Comparison of ENCODE assay signal across 8 cellular contexts in the genomic region with DNA sequence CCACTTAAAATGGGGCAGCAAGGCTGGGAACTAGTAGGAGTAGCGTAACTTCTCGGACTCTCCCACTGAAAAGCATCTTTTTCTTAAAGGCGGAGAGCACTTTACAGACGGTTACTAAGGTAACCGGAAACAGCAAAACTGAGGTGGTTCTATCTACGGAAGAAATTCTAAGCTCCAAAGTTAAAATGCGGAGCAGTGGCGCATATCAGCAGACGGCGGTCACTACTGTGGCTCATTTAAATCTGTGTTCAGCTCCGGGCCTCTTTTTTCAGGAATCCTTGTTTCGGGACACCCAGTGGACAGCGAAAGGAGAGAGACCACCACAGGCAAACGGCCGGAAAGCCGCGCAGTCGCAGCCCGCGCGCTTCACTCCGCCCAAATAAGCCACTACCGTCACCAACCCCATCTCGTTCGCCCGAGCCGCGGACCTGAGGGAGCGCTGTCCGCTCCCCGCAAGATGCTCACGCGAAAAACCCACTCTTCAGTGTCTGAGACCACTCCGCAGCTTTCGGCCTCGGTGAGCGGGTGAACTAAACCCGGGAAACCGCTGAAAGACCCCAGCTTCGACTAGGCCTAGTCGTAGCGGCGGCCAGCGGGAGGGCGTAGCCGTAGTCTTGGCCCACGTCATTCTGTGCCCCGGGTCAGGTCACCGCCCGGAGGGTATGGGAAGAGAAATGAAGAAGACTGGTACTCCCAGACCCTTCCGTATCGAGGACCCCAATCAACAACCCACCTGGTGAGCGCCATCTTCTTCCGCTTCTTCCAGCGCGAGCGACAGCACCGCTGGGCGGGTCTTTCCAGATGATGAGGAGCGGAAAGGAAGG.
DNase-seq lines count a peak whose midpoint lies in the region; ATAC-seq and TF ChIP-seq lines count a peak whose summit lies in the region.

A gene (minus strand): TSS at position 776 of the 824 bp plus-strand sequence. CDS start 29 bp downstream, at position 747.

- ATAC-seq in GM19324 (IDR thresholded peaks at IDR 0.05; ENCODE audit: low FRiP score, unreplicated experiment), result peak; percentile 94
- ATAC-seq in HG03469 (IDR thresholded peaks at IDR 0.05; ENCODE audit: unreplicated experiment), result peak; percentile 90

- H3K4me3 ChIP-seq in epithelial cell of esophagus (ENCODE audit: low read length), result peak within 1 kb of the TSS; percentile 98

- DNase-seq in CD1c-positive myeloid dendritic cell (ENCODE audit: extremely low spot score) (peak; percentile 98), NOMO-1 treated with DMSO at 0.1 percent for 48 hours (lab: John Stamatoyannopoulos, UW; ENCODE audit: unreplicated experiment) (peak; percentile 36), activated T-cell treated with anti-CD3 and anti-CD28 coated beads for 1 hour (ENCODE audit: low read depth) (peak; percentile 88), epithelial cell of esophagus (ENCODE audit: low read depth) (peak; percentile 93), middle frontal gyrus (ENCODE audit: extremely low spot score, low spot score) (peak; percentile 6)
- peak; percentile 81 to 85 for DNase-seq in stimulated activated CD8-positive, alpha-beta memory T cell treated with anti-CD3 and anti-CD28 coated beads, Interleukin-2, amount 100 ng/mL, for 48 hours (ENCODE audit: low read depth in 2 of 2)

- no peak for TF ChIP-seq CTCF in epithelial cell of esophagus (IDR thresholded peaks at IDR 0.05; ENCODE audit: insufficient read depth, low read depth, low read length, missing control alignments)

Comparison
In these comparisons a context has a peak if more than half of its experiments do, and no peak if none do; other contexts are left out.
1. Peak in every context shown above with its lines: DNase-seq, ATAC-seq and H3K4me3 ChIP-seq.
2. DNase-seq: peak in every context shown above with its lines; median percentile 98 in CD1c-positive myeloid dendritic cell; 93 in epithelial cell of esophagus; 88 in activated T-cell treated with anti-CD3 and anti-CD28 coated beads for 1 hour; 83 in stimulated activated CD8-positive, alpha-beta memory T cell treated with anti-CD3 and anti-CD28 coated beads, Interleukin-2, amount 100 ng/mL, for 48 hours; 36 in NOMO-1 treated with DMSO at 0.1 percent for 48 hours; 6 in middle frontal gyrus.